In genomic region chr4:106315968-106316772, GRCh38 we compare ENCODE assay signal across 1 cellular context.
TF ChIP-seq lines count a peak whose summit lies in the region.

Gene AIMP1, plus strand, starts transcription at chr4:106316550. Its CDS starts 8,460 bp downstream, at chr4:106325010.
Gene TBCK, minus strand, starts transcription at chr4:106316209. Its CDS starts 7,249 bp downstream, at chr4:106308960.

TF ChIP-seq in HepG2, 621 proteins besides CTCF, POLR2A, EP300 and RAD21 (continued from another document and continues in another):
- TF ChIP-seq SUZ12 (IDR thresholded peaks at IDR 0.05; ENCODE audit: low read depth, low read length) = no peak
- 0 out of 2 replicates have a peak, but pooled peaks have one; percentile 33 for TF ChIP-seq ZBTB20 (CRISPR knock-in tag; IDR thresholded peaks at IDR 0.05; ENCODE audit: borderline replicate concordance, low read depth)
- no peak for TF ChIP-seq ZNF737 (CRISPR knock-in tag; IDR thresholded peaks at IDR 0.05; ENCODE audit: borderline replicate concordance)
- TF ChIP-seq ZFX (CRISPR knock-in tag; IDR thresholded peaks at IDR 0.05; ENCODE audit: low read depth) = peak; percentile 91
- 0 out of 2 replicates have a peak, but pooled peaks have one; percentile 8 for TF ChIP-seq ESRRA (CRISPR knock-in tag; IDR thresholded peaks at IDR 0.05; ENCODE audit: low read depth)
- no peak for TF ChIP-seq ZUFSP (CRISPR knock-in tag; IDR thresholded peaks at IDR 0.05; ENCODE audit: borderline replicate concordance)
- no peak for TF ChIP-seq E2F5 (CRISPR knock-in tag; conservative IDR thresholded peaks at IDR 0.05)
- no peak for TF ChIP-seq KAT2B (IDR thresholded peaks at IDR 0.05; ENCODE audit: borderline replicate concordance, low read depth, low read length)
- TF ChIP-seq ZNF383 (CRISPR knock-in tag; IDR thresholded peaks at IDR 0.05; ENCODE audit: borderline replicate concordance) = no peak
- TF ChIP-seq HHEX (CRISPR knock-in tag; IDR thresholded peaks at IDR 0.05) = no peak
- TF ChIP-seq CREB1 (IDR thresholded peaks at IDR 0.05) = peak; percentile 92
- TF ChIP-seq CREB1 (CRISPR knock-in tag; IDR thresholded peaks at IDR 0.05) = peak; percentile 96
- TF ChIP-seq REPIN1 (CRISPR knock-in tag; IDR thresholded peaks at IDR 0.05; ENCODE audit: borderline replicate concordance, low read depth) = peak; percentile 80
- TF ChIP-seq CBX5 (CRISPR knock-in tag; IDR thresholded peaks at IDR 0.05; ENCODE audit: borderline replicate concordance) = no peak; the same call in 1 of the 2 replicates
- TF ChIP-seq, protein P1, sequence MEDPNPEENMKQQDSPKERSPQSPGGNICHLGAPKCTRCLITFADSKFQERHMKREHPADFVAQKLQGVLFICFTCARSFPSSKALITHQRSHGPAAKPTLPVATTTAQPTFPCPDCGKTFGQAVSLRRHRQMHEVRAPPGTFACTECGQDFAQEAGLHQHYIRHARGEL (CRISPR knock-in tag; IDR thresholded peaks at IDR 0.05) = no peak
- TF ChIP-seq ZBTB4 (CRISPR knock-in tag; IDR thresholded peaks at IDR 0.05; ENCODE audit: borderline replicate concordance) = peak; percentile 60; the same call in 1 of the 2 replicates
- TF ChIP-seq SP4 (CRISPR knock-in tag; IDR thresholded peaks at IDR 0.05) = peak; percentile 71
- no peak for TF ChIP-seq ZFP36 (IDR thresholded peaks at IDR 0.05; ENCODE audit: borderline replicate concordance, low read depth, low read length, partially characterized antibody)
- no peak; the same call in 1 of the 2 replicates for TF ChIP-seq ZFP90 (CRISPR knock-in tag; IDR thresholded peaks at IDR 0.05; ENCODE audit: borderline replicate concordance)
- peak; percentile 40; the same call in 1 of the 2 replicates for TF ChIP-seq NFKB2 (CRISPR knock-in tag; IDR thresholded peaks at IDR 0.05; ENCODE audit: borderline replicate concordance)
- TF ChIP-seq MTF1 (CRISPR knock-in tag; IDR thresholded peaks at IDR 0.05) = no peak
- peak; percentile 70 for TF ChIP-seq BCL6 (CRISPR knock-in tag; IDR thresholded peaks at IDR 0.05)
- TF ChIP-seq SPEN (CRISPR knock-in tag; IDR thresholded peaks at IDR 0.05; ENCODE audit: low read depth) = peak; percentile 75
- TF ChIP-seq ZNF580 (CRISPR knock-in tag; IDR thresholded peaks at IDR 0.05; ENCODE audit: borderline replicate concordance, low read depth) = no peak
- TF ChIP-seq PRPF4 (IDR thresholded peaks at IDR 0.05; ENCODE audit: low read depth, low read length, poor library complexity, severe bottlenecking) = no peak
- no peak for TF ChIP-seq SSRP1 (CRISPR knock-in tag; IDR thresholded peaks at IDR 0.05)
- TF ChIP-seq, protein P2, sequence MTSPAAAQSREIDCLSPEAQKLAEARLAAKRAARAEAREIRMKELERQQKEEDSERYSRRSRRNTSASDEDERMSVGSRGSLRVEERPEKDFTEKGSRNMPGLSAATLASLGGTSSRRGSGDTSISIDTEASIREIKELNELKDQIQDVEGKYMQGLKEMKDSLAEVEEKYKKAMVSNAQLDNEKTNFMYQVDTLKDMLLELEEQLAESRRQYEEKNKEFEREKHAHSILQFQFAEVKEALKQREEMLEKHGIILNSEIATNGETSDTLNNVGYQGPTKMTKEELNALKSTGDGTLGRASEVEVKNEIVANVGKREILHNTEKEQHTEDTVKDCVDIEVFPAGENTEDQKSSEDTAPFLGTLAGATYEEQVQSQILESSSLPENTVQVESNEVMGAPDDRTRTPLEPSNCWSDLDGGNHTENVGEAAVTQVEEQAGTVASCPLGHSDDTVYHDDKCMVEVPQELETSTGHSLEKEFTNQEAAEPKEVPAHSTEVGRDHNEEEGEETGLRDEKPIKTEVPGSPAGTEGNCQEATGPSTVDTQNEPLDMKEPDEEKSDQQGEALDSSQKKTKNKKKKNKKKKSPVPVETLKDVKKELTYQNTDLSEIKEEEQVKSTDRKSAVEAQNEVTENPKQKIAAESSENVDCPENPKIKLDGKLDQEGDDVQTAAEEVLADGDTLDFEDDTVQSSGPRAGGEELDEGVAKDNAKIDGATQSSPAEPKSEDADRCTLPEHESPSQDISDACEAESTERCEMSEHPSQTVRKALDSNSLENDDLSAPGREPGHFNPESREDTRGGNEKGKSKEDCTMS (CRISPR knock-in tag; conservative IDR thresholded peaks at IDR 0.05) = peak; percentile 14; the same call in 1 of the 2 replicates
- TF ChIP-seq CAMTA2 (CRISPR knock-in tag; IDR thresholded peaks at IDR 0.05; ENCODE audit: borderline replicate concordance) = no peak; the same call in 1 of the 2 replicates
- no peak for TF ChIP-seq ATF5 (CRISPR knock-in tag; IDR thresholded peaks at IDR 0.05; ENCODE audit: low read depth)
- TF ChIP-seq YEATS2 (CRISPR knock-in tag; IDR thresholded peaks at IDR 0.05; ENCODE audit: borderline replicate concordance) = peak; percentile 82; the same call in 1 of the 2 replicates
- TF ChIP-seq TEAD3 (CRISPR knock-in tag; optimal IDR thresholded peaks at IDR 0.05; ENCODE audit: borderline replicate concordance) = no peak
- TF ChIP-seq PRDM4 (CRISPR knock-in tag; IDR thresholded peaks at IDR 0.05; ENCODE audit: borderline replicate concordance) = no peak
- no peak for TF ChIP-seq ARID2 (CRISPR knock-in tag; IDR thresholded peaks at IDR 0.05; ENCODE audit: borderline replicate concordance)
- no peak for TF ChIP-seq DNMT3B (CRISPR knock-in tag; conservative IDR thresholded peaks at IDR 0.05)
- TF ChIP-seq KLF6 (CRISPR knock-in tag; IDR thresholded peaks at IDR 0.05) = no peak; the same call in 1 of the 2 replicates
- no peak for TF ChIP-seq TEAD2 (CRISPR knock-in tag; IDR thresholded peaks at IDR 0.05)
- TF ChIP-seq ZNF543 (CRISPR knock-in tag; IDR thresholded peaks at IDR 0.05) = no peak
- TF ChIP-seq ZIK1 (CRISPR knock-in tag; IDR thresholded peaks at IDR 0.05; ENCODE audit: borderline replicate concordance, low read depth) = no peak
- TF ChIP-seq ZNF143 (CRISPR knock-in tag; IDR thresholded peaks at IDR 0.05) = 0 out of 2 replicates have a peak, but pooled peaks have one; percentile 38
- peak; percentile 22; the same call in 1 of the 2 replicates for TF ChIP-seq ZNF362 (CRISPR knock-in tag; IDR thresholded peaks at IDR 0.05; ENCODE audit: borderline replicate concordance)
- no peak for TF ChIP-seq ZNF564 (CRISPR knock-in tag; IDR thresholded peaks at IDR 0.05)
- TF ChIP-seq SMAD1 (CRISPR knock-in tag; IDR thresholded peaks at IDR 0.05; ENCODE audit: borderline replicate concordance, low read depth) = 0 out of 2 replicates have a peak, but pooled peaks have one; percentile 29
- TF ChIP-seq EHMT2 (IDR thresholded peaks at IDR 0.05; ENCODE audit: borderline replicate concordance, low read depth, low read length) = no peak
- TF ChIP-seq ZNF556 (CRISPR knock-in tag; IDR thresholded peaks at IDR 0.05; ENCODE audit: borderline replicate concordance) = peak; percentile 18; the same call in 1 of the 2 replicates
- TF ChIP-seq SP140L (CRISPR knock-in tag; IDR thresholded peaks at IDR 0.05; ENCODE audit: borderline replicate concordance) = no peak
- peak; percentile 33; the same call in 1 of the 2 replicates for TF ChIP-seq HDAC1 (CRISPR knock-in tag; IDR thresholded peaks at IDR 0.05)
- no peak for TF ChIP-seq SP5 (CRISPR knock-in tag; IDR thresholded peaks at IDR 0.05; ENCODE audit: borderline replicate concordance, low read depth)
- peak; percentile 42 for TF ChIP-seq GATAD2A (CRISPR knock-in tag; IDR thresholded peaks at IDR 0.05)
- no peak for TF ChIP-seq PLRG1 (conservative IDR thresholded peaks at IDR 0.05)
- no peak for TF ChIP-seq ATAD3A (CRISPR knock-in tag; IDR thresholded peaks at IDR 0.05)
- TF ChIP-seq MLXIP (CRISPR knock-in tag; IDR thresholded peaks at IDR 0.05; ENCODE audit: borderline replicate concordance) = no peak
- TF ChIP-seq CCAR2 (optimal IDR thresholded peaks at IDR 0.05; ENCODE audit: low read depth, low read length) = no peak
